12 cellular contexts compared by ENCODE assay signal in genomic region chr20:21234816-21235215, GRCh38.
DNase-seq lines count a peak whose midpoint lies in the region; TF ChIP-seq lines count a peak whose summit lies in the region.
"Had no signal": no experiment of that assay in that cellular context is flagged by ENCODE, and none has a peak within 500 bp of the region (broad histone marks: within the 10 kb centered on the region; RNA-seq: fewer than 3 reads in every experiment).

No MANE protein-coding gene starts in this region.

- TF ChIP-seq CTCF in MM.1S (IDR thresholded peaks at IDR 0.05; ENCODE audit: low read length) (no peak), esophagus muscularis mucosa (IDR thresholded peaks at IDR 0.05) (no peak)

- WGBS in trophoblast cell (ENCODE audit: extremely low coverage, insufficient coverage, insufficient read length), result no CpG with 5 or more reads among the region's 5 CpGs
- 94% methylated on average over 5 of the region's 5 CpGs for WGBS in esophagus muscularis mucosa

- H3K27ac ChIP-seq in MM.1S (ENCODE audit: low read length), result no peak overlapping the region
- H3K27ac ChIP-seq in trophoblast cell (ENCODE audit: low read depth, low read length), result no peak overlapping the region
- H3K27ac ChIP-seq in esophagus muscularis mucosa (replicated peaks in 1 of 4), result no peak overlapping the region
- H3K27ac ChIP-seq: ovary had no signal

- H3K4me1 ChIP-seq in MM.1S (ENCODE audit: low read length), result no peaks in the 10 kb centered on the region
- no peaks in the 10 kb centered on the region for H3K4me1 ChIP-seq in trophoblast cell (ENCODE audit: control insufficient read depth in 1 of 2, insufficient read depth in 2 of 2, low read length in 2 of 2)
- H3K4me1 ChIP-seq in esophagus muscularis mucosa, result peaks cover 0 to 11% (median 6%) of the 10 kb centered on the region in 4 donors

- no peak overlapping the region for H3K18ac ChIP-seq in trophoblast cell (ENCODE audit: low read length)

- TF ChIP-seq POLR2A in esophagus muscularis mucosa (IDR thresholded peaks at IDR 0.05; ENCODE audit: low read depth), result no peak

- DNase-seq in Ammon's horn (ENCODE audit: low spot score) (peak; percentile 91), NCI-H1417 treated with DMSO at 0.1 percent for 48 hours (lab: John Stamatoyannopoulos, UW) (peak; percentile 40), anterior cingulate cortex (lab: John Stamatoyannopoulos, UW) (peak in 46 of 58 donors; percentile 1 to 81 (median 42)), middle frontal gyrus (ENCODE audit: extremely low spot score, low spot score) (peak; percentile 56), MM.1S (no peak), trophoblast cell (no peak), D341Med (ENCODE audit: low spot score) (no peak), esophagus muscularis mucosa (ENCODE audit: extremely low spot score) (no peak)
- DNase-seq: activated B cell treated with CpG ODN at 0.5 μM for 24 hours; NCI-H2029 treated with DMSO at 0.1 percent for 48 hours; ovary; stimulated activated CD4-positive, alpha-beta T cell treated with anti-CD3 and anti-CD28 coated beads, Interleukin-2, amount 100 ng/mL, for 48 hours had no signal

- no peak overlapping the region for H2BK120ac ChIP-seq in trophoblast cell (ENCODE audit: insufficient read depth, low read length, poor library complexity)

- no peak for TF ChIP-seq EP300 in esophagus muscularis mucosa (IDR thresholded peaks at IDR 0.05)

- H3K9ac ChIP-seq in MM.1S (ENCODE audit: low read length), result no peak overlapping the region
- no peak overlapping the region for H3K9ac ChIP-seq in trophoblast cell (ENCODE audit: low read length)

- no peaks in the 10 kb centered on the region for H3K79me2 ChIP-seq in MM.1S (ENCODE audit: low read length)
- H3K79me2 ChIP-seq in trophoblast cell (ENCODE audit: control insufficient read depth, insufficient read depth, low read length, poor library complexity), result no peaks in the 10 kb centered on the region

- intact Hi-C loops in esophagus muscularis mucosa (cut with DNase I), result loop anchor here (5.0 kb wide), 1 partner anchor 337 kb away; no protein-coding TSS in a partner anchor

- no peak overlapping the region for H4K91ac ChIP-seq in trophoblast cell (ENCODE audit: low read depth, low read length)

- no peak overlapping the region for H2AK5ac ChIP-seq in trophoblast cell (ENCODE audit: low read length)

- H4K8ac ChIP-seq in trophoblast cell (ENCODE audit: low read depth, low read length), result no peak overlapping the region

- H4K12ac ChIP-seq in trophoblast cell (ENCODE audit: low read depth, low read length), result no peak overlapping the region

- H3K36me3 ChIP-seq in MM.1S (replicated peaks; ENCODE audit: insufficient read depth, low read length) (no peaks in the 10 kb centered on the region), trophoblast cell (ENCODE audit: control insufficient read depth in 1 of 2, insufficient read depth in 2 of 2, low read length in 2 of 2) (no peaks in the 10 kb centered on the region), esophagus muscularis mucosa (peaks cover 14 to 44% (median 36%) of the 10 kb centered on the region in 4 donors)
- H3K36me3 ChIP-seq: ovary had no signal

- H3K4me2 ChIP-seq in MM.1S (ENCODE audit: low read depth, low read length), result no peak overlapping the region
- no peak overlapping the region for H3K4me2 ChIP-seq in trophoblast cell (ENCODE audit: low read length)

- H3K4me3 ChIP-seq in MM.1S (ENCODE audit: low read length), result no peak overlapping the region
- no peak overlapping the region for H3K4me3 ChIP-seq in trophoblast cell (ENCODE audit: low read depth, low read length)
- no peak overlapping the region for H3K4me3 ChIP-seq in esophagus muscularis mucosa
- H3K4me3 ChIP-seq: ovary had no signal

- H3K27me3 ChIP-seq in MM.1S (replicated peaks; ENCODE audit: insufficient read depth, low read length) (no peaks in the 10 kb centered on the region), trophoblast cell (ENCODE audit: insufficient read depth, low read length) (no peaks in the 10 kb centered on the region), esophagus muscularis mucosa (no peaks in the 10 kb centered on the region)
- H3K27me3 ChIP-seq: ovary had no signal

- H3K9me3 ChIP-seq in MM.1S (replicated peaks; ENCODE audit: insufficient read depth, low read length), result no peaks in the 10 kb centered on the region
- peaks cover 1% of the 10 kb centered on the region for H3K9me3 ChIP-seq in trophoblast cell (ENCODE audit: insufficient read depth, low read depth, low read length)
- no peaks in the 10 kb centered on the region for H3K9me3 ChIP-seq in esophagus muscularis mucosa
- H3K9me3 ChIP-seq: ovary had no signal

- no peaks in the 10 kb centered on the region for H3F3A ChIP-seq in MM.1S (ENCODE audit: insufficient read depth, low read length)

- no peaks in the 10 kb centered on the region for H3K9me2 ChIP-seq in MM.1S (replicated peaks; ENCODE audit: insufficient read depth, low read length)

- no peak overlapping the region for H2AFZ ChIP-seq in MM.1S (ENCODE audit: low read length)
- no peak overlapping the region for H2AFZ ChIP-seq in trophoblast cell (ENCODE audit: insufficient read depth, low read length, poor library complexity)

- H3K23ac ChIP-seq in trophoblast cell (ENCODE audit: low read length), result no peak overlapping the region

- no peak overlapping the region for H3K4ac ChIP-seq in trophoblast cell (ENCODE audit: low read depth, low read length)

- no peak overlapping the region for H3K14ac ChIP-seq in trophoblast cell (ENCODE audit: low read length)

- H2BK12ac ChIP-seq in trophoblast cell (ENCODE audit: low read length), result no peak overlapping the region

- no peaks in the 10 kb centered on the region for H3K79me1 ChIP-seq in trophoblast cell (ENCODE audit: low read length)

- no peak overlapping the region for H2BK5ac ChIP-seq in trophoblast cell (ENCODE audit: low read depth, low read length, poor library complexity)

- H4K20me1 ChIP-seq in MM.1S (ENCODE audit: insufficient read depth, low read length), result no peaks in the 10 kb centered on the region

Comparison
In these comparisons a context has a peak if more than half of its experiments do, and no peak if none do; other contexts are left out.
1. DNase-seq: peak in Ammon's horn (single experiment), NCI-H1417 treated with DMSO at 0.1 percent for 48 hours (single experiment), anterior cingulate cortex (46 of 58) and middle frontal gyrus (single experiment); none in MM.1S (single experiment), trophoblast cell (0 of 2), D341Med (single experiment) and esophagus muscularis mucosa (single experiment).